In the genomic region with DNA sequence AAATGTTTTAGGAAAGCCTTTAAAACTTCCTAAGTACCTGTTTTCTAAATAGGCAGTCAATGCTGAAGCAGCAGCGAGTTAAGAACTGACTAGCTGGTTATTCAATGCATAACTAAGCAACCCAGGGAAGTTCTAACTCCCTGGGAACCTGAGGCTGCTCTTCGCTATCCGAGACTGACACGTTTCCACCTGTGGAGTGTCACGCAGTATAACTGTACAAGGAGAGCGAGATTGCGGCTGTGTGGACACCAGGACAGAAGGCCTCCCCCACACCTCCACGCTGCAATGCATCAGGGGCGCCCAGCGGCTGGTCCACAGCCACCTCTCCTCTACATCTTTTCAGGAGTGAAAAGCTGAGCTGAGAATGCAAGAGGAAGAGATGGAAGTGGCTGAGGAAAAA, we compare ENCODE assay signal across 15 cellular contexts. TPM values are rescaled to one million over a fixed set of nuclear protein-coding genes. Genes with fewer than 3 reads are reported as not detected.
A peak's percentile ranks its signal among the peaks of the same experiment; 100 is the strongest.
DNase-seq lines count a peak whose midpoint lies in the region; ATAC-seq, FAIRE-seq and TF ChIP-seq lines count a peak whose summit lies in the region.
"Had no signal": no experiment of that assay in that cellular context is flagged by ENCODE, and none has a peak within 500 bp of the region (broad histone marks: within the 10 kb centered on the region; RNA-seq: fewer than 3 reads in every experiment).

No MANE protein-coding gene starts in this region.

- WGBS in SK-N-SH (ENCODE audit: low lambda C conversion rate), result 93% methylated on average over 10 of the region's 10 CpGs

- DNase-seq in SK-N-SH, result no peak
- DNase-seq in endothelial cell of umbilical vein (ENCODE audit: low read depth, low spot score), result no peak
- DNase-seq in type B pancreatic cell (ENCODE audit: extremely low spot score, unreplicated experiment), result no peak
- DNase-seq in NCI-H187 (lab: John Stamatoyannopoulos, UW), result no peak
- DNase-seq in hypothalamus (lab: John Stamatoyannopoulos, UW), result no peak
- no peak for DNase-seq in T-helper 9 cell
- DNase-seq: DMS 273 treated with DMSO at 0.1 percent for 48 hours; NCI-H1105 treated with DMSO at 0.1 percent for 48 hours; stimulated activated CD4-positive, alpha-beta T cell treated with anti-CD3 and anti-CD28 coated beads, Interleukin-4, amount 100 ng/mL, for 4 hours had no signal

- no peaks in the 10 kb centered on the region for H3K9me2 ChIP-seq in SK-N-SH

- TF ChIP-seq RAD21 in SK-N-SH (IDR thresholded peaks at IDR 0.05; ENCODE audit: low read length), result no peak

- no peak for FAIRE-seq in endothelial cell of umbilical vein (lab: Jason Lieb, UNC)
- FAIRE-seq: keratinocyte had no signal

- H3K4me1 ChIP-seq in SK-N-SH (ENCODE audit: control insufficient read depth in 1 of 2, insufficient read depth in 2 of 2, low read depth in 1 of 2, low read length in 1 of 2), result peaks cover 8 to 23% of the 10 kb centered on the region in 2 experiments; a peak in 3 of 4 replicates
- peaks cover 85% of the 10 kb centered on the region for H3K4me1 ChIP-seq in endothelial cell of umbilical vein (ENCODE audit: control insufficient read depth, extremely low read depth, insufficient read depth, low read length)
- peaks cover 53 to 65% of the 10 kb centered on the region in 2 experiments for H3K4me1 ChIP-seq in neutrophil (ENCODE audit: control insufficient read depth in 1 of 2, insufficient read depth in 1 of 2, low read depth in 1 of 2, low read length in 1 of 2)

- H3K4me1 Mint-ChIP-seq in type B pancreatic cell (ENCODE audit: unreplicated experiment), result peaks cover 49% of the 10 kb centered on the region

- no peaks in the 10 kb centered on the region for H3K9me3 Mint-ChIP-seq in type B pancreatic cell
- H3K9me3 Mint-ChIP-seq: activated T-helper 2 cell treated with anti-CD3 and anti-CD28 coated beads, Interferon-gamma antibody, Interleukin-2, Interleukin-4, amounts not matched to agents 10 μg/mL and 5 μg/mL and 100 μg/mL, durations not matched to agents 14 hours and 24 hours and 36 hours had no signal

- H2AFZ ChIP-seq in SK-N-SH (ENCODE audit: low read depth), result no peak overlapping the region
- H2AFZ ChIP-seq in endothelial cell of umbilical vein (ENCODE audit: low read depth, low read length), result no peak overlapping the region

- ATAC-seq in SK-N-SH treated with all-trans-retinoic acid at 6 μM for 48 hours, result no peak

- H3K36me3 ChIP-seq in SK-N-SH (replicated peaks in 1 of 2; ENCODE audit: control insufficient read depth in 1 of 2, insufficient read depth in 2 of 2, low read length in 1 of 2) (peaks cover 10 to 27% of the 10 kb centered on the region in 2 experiments), endothelial cell of umbilical vein (ENCODE audit: control insufficient read depth in 2 of 2, extremely low read depth in 1 of 2, insufficient read depth in 2 of 2, low read length in 2 of 2) (peaks cover 7 to 27% of the 10 kb centered on the region in 2 experiments), neutrophil (no peaks in the 10 kb centered on the region)
- H3K36me3 ChIP-seq: cardiac muscle cell had no signal

- no peak for TF ChIP-seq EP300 in SK-N-SH (IDR thresholded peaks at IDR 0.05; ENCODE audit: borderline replicate concordance in 1 of 2, low read depth in 1 of 2, low read length in 1 of 2)

- no peaks in the 10 kb centered on the region for H3K27me3 ChIP-seq in SK-N-SH (ENCODE audit: insufficient read depth)
- H3K27me3 ChIP-seq in endothelial cell of umbilical vein (ENCODE audit: control insufficient read depth in 2 of 2, insufficient read depth in 2 of 2, low read length in 2 of 2), result no peaks in the 10 kb centered on the region
- peaks cover 19% of the 10 kb centered on the region for H3K27me3 ChIP-seq in neutrophil

- peaks cover 99% of the 10 kb centered on the region for H4K20me1 ChIP-seq in SK-N-SH (ENCODE audit: insufficient read depth)
- peaks cover 8% of the 10 kb centered on the region for H4K20me1 ChIP-seq in endothelial cell of umbilical vein (replicated peaks; ENCODE audit: control insufficient read depth, extremely low read depth, insufficient read depth, low read length)

- TF ChIP-seq POLR2A in endothelial cell of umbilical vein (IDR thresholded peaks at IDR 0.05; ENCODE audit: low read depth, low read length), result no peak

- peaks cover 30% of the 10 kb centered on the region for H3F3A ChIP-seq in SK-N-SH (replicated peaks; ENCODE audit: insufficient read depth)

- POLR2A ChIA-PET in SK-N-SH (lab: Yijun Ruan, JAX) (no interaction called here), endothelial cell of umbilical vein (lab: Charles Lee) (interaction anchor here (0.8 to 1.3 kb wide), 3 partner anchors 53 to 144 kb away, joined by 3 to 7 read pairs (median 4); no protein-coding TSS in a partner anchor)

- CTCF ChIA-PET in SK-N-SH (lab: Yijun Ruan, JAX) (interaction anchor here (1.0 to 8.5 kb wide), 16 partner anchors 9 to 467 kb away, joined by 3 to 88 read pairs (median 6); partner anchors contain the start of genes FAM50B and PXDC1), endothelial cell of umbilical vein (lab: Charles Lee) (interaction anchor here (0.7 to 5.8 kb wide), 21 partner anchors 11 to 464 kb away, joined by 3 to 72 read pairs (median 5); partner anchors contain the start of gene FAM50B)

- no peaks in the 10 kb centered on the region for H3K9me1 ChIP-seq in endothelial cell of umbilical vein (replicated peaks; ENCODE audit: control insufficient read depth, extremely low read depth, insufficient read depth, low read length)

- H3K4me2 ChIP-seq in SK-N-SH, result peak overlapping the region; percentile 29
- H3K4me2 ChIP-seq in endothelial cell of umbilical vein (ENCODE audit: insufficient read depth, low read length), result peak overlapping the region; percentile 68

- H3K79me2 ChIP-seq in SK-N-SH (ENCODE audit: insufficient read depth), result peaks cover 100% of the 10 kb centered on the region
- peaks cover 100% of the 10 kb centered on the region for H3K79me2 ChIP-seq in endothelial cell of umbilical vein (ENCODE audit: control insufficient read depth, insufficient read depth, low read length)

- peak overlapping the region; percentile 83 for H3K27ac Mint-ChIP-seq in type B pancreatic cell

- H3K27ac ChIP-seq in SK-N-SH (ENCODE audit: low read depth in 2 of 2, low read length in 1 of 2), result peak overlapping the region in 1 of 2 experiments; percentile 31; a peak in 2 of 4 replicates
- peak overlapping the region; percentile 74 for H3K27ac ChIP-seq in endothelial cell of umbilical vein (ENCODE audit: insufficient read depth, low read depth, low read length)
- H3K27ac ChIP-seq in neutrophil, result peak overlapping the region; percentile 54
- H3K27ac ChIP-seq: 22Rv1, cardiac muscle cell had no signal

- dilution Hi-C loops in endothelial cell of umbilical vein (cut with MboI; ENCODE audit: extremely low pct_ligation_motif_present, low sequenced_read_pairs), result no loop called here

- H3K4me3 ChIP-seq in SK-N-SH (ENCODE audit: low read depth in 2 of 2, low read length in 1 of 2) (no peak overlapping the region), endothelial cell of umbilical vein (replicated peaks in 1 of 3; ENCODE audit: insufficient read depth in 1 of 3, low read depth in 1 of 3, low read length in 3 of 3) (peak overlapping the region in 1 of 3 experiments; percentile 7), neutrophil (ENCODE audit: low read depth in 1 of 2, low read length in 1 of 2) (no peak overlapping the region)
- H3K4me3 ChIP-seq: cardiac muscle cell had no signal

- TF ChIP-seq CTCF in SK-N-SH (IDR thresholded peaks at IDR 0.05), result no peak
- no peak for TF ChIP-seq CTCF in endothelial cell of umbilical vein (IDR thresholded peaks at IDR 0.05; ENCODE audit: extremely low read depth in 1 of 2, insufficient read depth in 1 of 2, low read depth in 1 of 2, low read length in 2 of 2)
- no peak for TF ChIP-seq CTCF in neutrophil (IDR thresholded peaks at IDR 0.05)
- no peak for TF ChIP-seq CTCF in type B pancreatic cell (conservative IDR thresholded peaks at IDR 0.05)

- no peaks in the 10 kb centered on the region for H3K27me3 Mint-ChIP-seq in type B pancreatic cell

- peaks cover 13% of the 10 kb centered on the region for H3K36me3 Mint-ChIP-seq in type B pancreatic cell

- intact Hi-C loops in endothelial cell of umbilical vein (cut with micrococcal nuclease), result loop anchor here (10.0 kb wide), 1 partner anchor 391 kb away; the partner anchor contains the start of gene ECI2

- no TSS peak for BruUV-seq in endothelial cell of umbilical vein (replicated peaks; lab: Mats Ljungman, UMichigan)

- H3K4me3 Mint-ChIP-seq in type B pancreatic cell, result no peak overlapping the region

- H3K9me3 ChIP-seq in SK-N-SH (no peaks in the 10 kb centered on the region), endothelial cell of umbilical vein (replicated peaks; ENCODE audit: control insufficient read depth, insufficient read depth, low read length) (no peaks in the 10 kb centered on the region), neutrophil (no peaks in the 10 kb centered on the region)

- H3K9ac ChIP-seq in SK-N-SH (no peak overlapping the region), endothelial cell of umbilical vein (replicated peaks; ENCODE audit: extremely low read depth, insufficient read depth, low read length) (peak overlapping the region; percentile 40)

TF ChIP-seq in SK-N-SH, 30 proteins besides CTCF, POLR2A, EP300 and RAD21 (continues in another document):
- TF ChIP-seq TAF1 (IDR thresholded peaks at IDR 0.05; ENCODE audit: borderline replicate concordance, low read depth, low read length), result no peak
- no peak for TF ChIP-seq MXI1 (IDR thresholded peaks at IDR 0.05; ENCODE audit: low read depth, low read length)

TF ChIP-seq in SK-N-SH treated with all-trans-retinoic acid at 6 μM for 48 hours, 23 proteins besides CTCF, POLR2A, EP300 and RAD21 (continues in another document):
- no peak for TF ChIP-seq BACH2 (CRISPR knock-in tag; IDR thresholded peaks at IDR 0.05; ENCODE audit: borderline replicate concordance)

TF ChIP-seq in endothelial cell of umbilical vein, 7 proteins besides CTCF, POLR2A, EP300 and RAD21:
- TF ChIP-seq FOS (IDR thresholded peaks at IDR 0.05; ENCODE audit: borderline replicate concordance, insufficient read depth, low read length), result no peak
TF ChIP-seq in endothelial cell of umbilical vein: peak in this region for 0.

RNA-seq across cellular contexts. Expression of gene PXDC1, which starts 8.0 kb away (rescaled TPM):
- polyA plus RNA-seq in SK-N-SH (2012; rRNA removed) (14.1 and 14.5 TPM in 2 replicates), endothelial cell of umbilical vein (60.9 and 65.2 TPM in 2 replicates)
- 17.3 and 19.2 TPM in 2 replicates for polyA plus RNA-seq in SK-N-SH (2012; cell fraction: cytosol; rRNA removed)
- polyA plus RNA-seq in SK-N-SH (2012; cell fraction: nucleus; rRNA removed), result 19.5 and 25.5 TPM in 2 replicates
- total RNA-seq in endothelial cell of umbilical vein (119 and 121 TPM in 2 replicates), type B pancreatic cell (ENCODE audit: low replicate concordance) (23.6 and 57.2 TPM in 2 replicates)
- 42.0 and 51.0 TPM in 2 replicates for polyA plus RNA-seq in endothelial cell of umbilical vein (2011; cell fraction: cytosol; rRNA removed)
- polyA plus RNA-seq in endothelial cell of umbilical vein (2011; cell fraction: nucleus; rRNA removed), result 71.1 and 99.1 TPM in 2 replicates
- 82.1 and 86.7 TPM in 2 replicates for polyA plus RNA-seq in endothelial cell of umbilical vein (2012)
- 45.8 and 47.4 TPM in 2 replicates for polyA minus RNA-seq in endothelial cell of umbilical vein
- polyA minus RNA-seq in endothelial cell of umbilical vein (2011; cell fraction: cytosol; rRNA and poly(A)+ RNA removed), result 3.8 TPM
- polyA minus RNA-seq in endothelial cell of umbilical vein (2011; cell fraction: nucleus; rRNA and poly(A)+ RNA removed), result 26.0 and 56.3 TPM in 2 replicates
